ENCODE assay signal across 18 cellular contexts in the genomic region with DNA sequence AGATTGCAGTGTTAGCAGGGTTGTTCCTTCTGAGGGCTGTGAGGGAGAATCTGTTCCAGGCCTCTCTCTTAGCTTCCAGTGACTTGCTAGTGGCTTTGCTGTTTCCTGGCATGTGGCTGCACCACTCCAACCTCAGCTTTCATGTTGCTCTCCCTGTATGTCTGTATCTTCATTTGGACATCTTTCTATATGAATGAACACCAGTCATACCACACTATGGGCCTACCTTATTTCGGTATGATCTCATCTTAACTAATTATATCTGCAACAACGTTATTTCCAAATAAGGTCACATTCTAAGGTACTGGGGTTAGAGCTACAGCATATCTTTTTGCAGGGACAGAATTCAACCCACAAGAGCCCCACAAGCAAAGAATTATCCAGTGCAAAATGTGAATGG.
A peak's percentile ranks its signal among the peaks of the same experiment; 100 is the strongest.
DNase-seq lines count a peak whose midpoint lies in the region; ATAC-seq, FAIRE-seq and TF ChIP-seq lines count a peak whose summit lies in the region.
"Had no signal": no experiment of that assay in that cellular context is flagged by ENCODE, and none has a peak within 500 bp of the region (broad histone marks: within the 10 kb centered on the region; RNA-seq: fewer than 3 reads in every experiment).

No MANE protein-coding gene starts in this region.

- DNase-seq in GM13977 (ENCODE audit: low spot score) (peak; percentile 49), medulla oblongata (ENCODE audit: extremely low spot score) (no peak), NOMO-1 (lab: John Stamatoyannopoulos, UW; ENCODE audit: unreplicated experiment in 2 of 2) (no peak), H54 (ENCODE audit: insufficient read length, low spot score) (no peak)
- no peak for DNase-seq in activated CD4-positive, alpha-beta T cell treated with anti-CD3 and anti-CD28 coated beads, Interleukin-2, amount 50 U/mL, for 1 hour
- DNase-seq: activated CD8-positive, alpha-beta memory T cell treated with anti-CD3 and anti-CD28 coated beads for 24 hours; COR-L47; EL; head of caudate nucleus; NCI-H524 treated with DMSO at 0.1 percent for 48 hours had no signal

- ATAC-seq in GM19351 (IDR thresholded peaks at IDR 0.05; ENCODE audit: unreplicated experiment) (peak; percentile 98), HG02973 (IDR thresholded peaks at IDR 0.05; ENCODE audit: unreplicated experiment) (peak; percentile 65)

- TF ChIP-seq POLR2A in H54 (IDR thresholded peaks at IDR 0.05; ENCODE audit: low read depth, low read length): no peak

- TF ChIP-seq CTCF in GM13977 (IDR thresholded peaks at IDR 0.05; ENCODE audit: extremely low read depth, insufficient read depth, missing control alignments): no peak

- peak overlapping the region; percentile 74 for H3K27ac ChIP-seq in angular gyrus (ENCODE audit: low read depth, low read length)
- H3K27ac ChIP-seq: coronary artery, right atrium auricular region had no signal

- FAIRE-seq in H54 (lab: Jason Lieb, UNC): no peak
- FAIRE-seq: islet of Langerhans, RCC 7860, TTC549 had no signal

- in situ Hi-C loops in GM13977 (cut with MboI; ENCODE audit: low pct_unique_long_range_greater_than_20kb, low sequenced_read_pairs, unreplicated experiment): no loop called here
